20 cellular contexts compared by ENCODE assay signal in genomic region chr15:68313501-68314390, GRCh38. TPM values are rescaled to one million over a fixed set of nuclear protein-coding genes. Genes with fewer than 3 reads are reported as not detected.
DNase-seq lines count a peak whose midpoint lies in the region; ATAC-seq and TF ChIP-seq lines count a peak whose summit lies in the region.
"Had no signal": no experiment of that assay in that cellular context is flagged by ENCODE, and none has a peak within 500 bp of the region (broad histone marks: within the 10 kb centered on the region; RNA-seq: fewer than 3 reads in every experiment).

No MANE protein-coding gene starts in this region.

- ATAC-seq in HG02678 (IDR thresholded peaks at IDR 0.05; ENCODE audit: unreplicated experiment) (no peak), HG03342 (IDR thresholded peaks at IDR 0.05; ENCODE audit: unreplicated experiment) (no peak)
- ATAC-seq: activated CD8-positive, alpha-beta T cell treated with anti-CD3 and anti-CD28 coated beads, Interleukin-2, amount 10 ng/mL, durations not matched to agents 7 days and 5 days; right cardiac atrium; Right ventricle myocardium inferior had no signal

- DNase-seq in CD14-positive monocyte (ENCODE audit: low spot score) (peak; percentile 43), D341Med (ENCODE audit: low spot score) (peak; percentile 14), coronary artery (ENCODE audit: low spot score) (peak; percentile 62), trophoblast cell (no peak)
- no peak for DNase-seq in stimulated activated CD4-positive, alpha-beta T cell treated with anti-CD3 and anti-CD28 coated beads, Interleukin-2, amount 100 ng/mL, for 24 hours
- DNase-seq: activated CD8-positive, alpha-beta T cell treated with anti-CD3 and anti-CD28 coated beads, Interleukin-2, amount 10 ng/mL, durations not matched to agents 7 days and 5 days; activated gamma-delta T cell; BE2C; hippocampal formation; MV-4-11; NCI-H2029 treated with DMSO at 0.1 percent for 48 hours; NCI-H510A treated with DMSO at 0.1 percent for 48 hours had no signal

- no peak overlapping the region for H4K91ac ChIP-seq in trophoblast cell (ENCODE audit: low read depth, low read length)

- H3K4me1 ChIP-seq in trophoblast cell (ENCODE audit: control insufficient read depth in 1 of 2, insufficient read depth in 2 of 2, low read length in 2 of 2), result peaks cover 9 to 12% of the 10 kb centered on the region in 2 experiments
- H3K4me1 ChIP-seq: HAP-1 had no signal

- no peak overlapping the region for H2BK120ac ChIP-seq in trophoblast cell (ENCODE audit: insufficient read depth, low read length, poor library complexity)

- peak overlapping the region; percentile 8 for H2BK12ac ChIP-seq in trophoblast cell (ENCODE audit: low read length)

- no peaks in the 10 kb centered on the region for H3K9me3 Mint-ChIP-seq in CD14-positive monocyte
- H3K9me3 Mint-ChIP-seq: stimulated activated naive CD8-positive, alpha-beta T cell treated with anti-CD3 and anti-CD28 coated beads, Interleukin-15, Interleukin-2, amounts not matched to agents 100 ng/mL and 50 ng/mL, for 24 hours had no signal

- no peak overlapping the region for H3K4ac ChIP-seq in trophoblast cell (ENCODE audit: low read depth, low read length)

- no peaks in the 10 kb centered on the region for H3K36me3 ChIP-seq in trophoblast cell (ENCODE audit: control insufficient read depth in 1 of 2, insufficient read depth in 2 of 2, low read length in 2 of 2)
- H3K36me3 ChIP-seq: BE2C, HAP-1, neutrophil had no signal

- H4K12ac ChIP-seq in trophoblast cell (ENCODE audit: low read depth, low read length), result no peak overlapping the region

- no peak overlapping the region for H3K18ac ChIP-seq in trophoblast cell (ENCODE audit: low read length)

- H3K4me2 ChIP-seq in trophoblast cell (ENCODE audit: low read length), result no peak overlapping the region

- H3K27me3 ChIP-seq in trophoblast cell (ENCODE audit: insufficient read depth, low read length), result no peaks in the 10 kb centered on the region
- H3K27me3 ChIP-seq: BE2C, neutrophil had no signal

- no peak overlapping the region for H2AK5ac ChIP-seq in trophoblast cell (ENCODE audit: low read length)

- no peaks in the 10 kb centered on the region for H3K36me3 Mint-ChIP-seq in CD14-positive monocyte

- H3K27ac ChIP-seq in coronary artery (peak overlapping the region; percentile 15 to 52), trophoblast cell (ENCODE audit: low read depth, low read length) (no peak overlapping the region)
- H3K27ac ChIP-seq: neutrophil had no signal

- H2BK5ac ChIP-seq in trophoblast cell (ENCODE audit: low read depth, low read length, poor library complexity), result no peak overlapping the region

- H3K9me3 ChIP-seq in trophoblast cell (ENCODE audit: insufficient read depth, low read depth, low read length), result no peaks in the 10 kb centered on the region
- H3K9me3 ChIP-seq: BE2C, HAP-1, neutrophil had no signal

- H3K23ac ChIP-seq in trophoblast cell (ENCODE audit: low read length), result no peak overlapping the region

- peaks cover 0 to 1% (median 0%) of the 10 kb centered on the region in 3 donors for H3K27me3 Mint-ChIP-seq in CD14-positive monocyte (ENCODE audit: low read depth in 3 of 3)
- H3K27me3 Mint-ChIP-seq: stimulated activated naive CD8-positive, alpha-beta T cell treated with anti-CD3 and anti-CD28 coated beads, Interleukin-15, Interleukin-2, amounts not matched to agents 100 ng/mL and 50 ng/mL, for 24 hours had no signal

- H3K79me2 ChIP-seq in trophoblast cell (ENCODE audit: control insufficient read depth, insufficient read depth, low read length, poor library complexity), result no peaks in the 10 kb centered on the region

- peaks cover 7% of the 10 kb centered on the region for H3K4me1 Mint-ChIP-seq in CD14-positive monocyte

- H3K4me3 ChIP-seq in coronary artery, result no peak overlapping the region
- H3K4me3 ChIP-seq in trophoblast cell (ENCODE audit: low read depth, low read length), result no peak overlapping the region
- H3K4me3 ChIP-seq: HAP-1, K562 had no signal

- no peak overlapping the region for H4K8ac ChIP-seq in trophoblast cell (ENCODE audit: low read depth, low read length)

- H2AFZ ChIP-seq in trophoblast cell (ENCODE audit: insufficient read depth, low read length, poor library complexity), result no peak overlapping the region

- H3K4me3 Mint-ChIP-seq in CD14-positive monocyte, result no peak overlapping the region
- H3K4me3 Mint-ChIP-seq: activated CD8-positive, alpha-beta T cell treated with anti-CD3 and anti-CD28 coated beads, Interleukin-2, amount 10 ng/mL, durations not matched to agents 7 days and 5 days; stimulated activated naive CD8-positive, alpha-beta T cell treated with anti-CD3 and anti-CD28 coated beads, Interleukin-15, Interleukin-2, amounts not matched to agents 100 ng/mL and 50 ng/mL, for 24 hours had no signal

- TF ChIP-seq CTCF in CD14-positive monocyte (IDR thresholded peaks at IDR 0.05), result no peak
- no peak for TF ChIP-seq CTCF in coronary artery (IDR thresholded peaks at IDR 0.05)

- H3K9ac ChIP-seq in trophoblast cell (ENCODE audit: low read length), result no peak overlapping the region

- no CpG with 5 or more reads among the region's 17 CpGs for WGBS in trophoblast cell (ENCODE audit: extremely low coverage, insufficient coverage, insufficient read length)

- no peak overlapping the region for H3K14ac ChIP-seq in trophoblast cell (ENCODE audit: low read length)

- no peaks in the 10 kb centered on the region for H3K79me1 ChIP-seq in trophoblast cell (ENCODE audit: low read length)

- intact Hi-C loops in CD14-positive monocyte (cut with micrococcal nuclease), result no loop called here

- no peak overlapping the region for H3K27ac Mint-ChIP-seq in CD14-positive monocyte
- H3K27ac Mint-ChIP-seq: activated CD8-positive, alpha-beta T cell treated with anti-CD3 and anti-CD28 coated beads, Interleukin-2, amount 10 ng/mL, durations not matched to agents 7 days and 5 days; stimulated activated naive CD8-positive, alpha-beta T cell treated with anti-CD3 and anti-CD28 coated beads, Interleukin-15, Interleukin-2, amounts not matched to agents 100 ng/mL and 50 ng/mL, for 24 hours had no signal

RNA-seq across cellular contexts. Expression of gene FEM1B, which starts 36.2 kb away (rescaled TPM):
- polyA plus RNA-seq in CD14-positive monocyte, result 10 to 100 TPM; 26.0 to 26.4 TPM
- 26.2 and 26.9 TPM in 2 replicates for polyA plus RNA-seq in trophoblast cell (2013)

Comparison
In these comparisons a context has a peak if more than half of its experiments do, and no peak if none do; other contexts are left out.
1. DNase-seq: peak in CD14-positive monocyte (single experiment), D341Med (single experiment) and coronary artery (single experiment); none in trophoblast cell (0 of 2) and stimulated activated CD4-positive, alpha-beta T cell treated with anti-CD3 and anti-CD28 coated beads, Interleukin-2, amount 100 ng/mL, for 24 hours (0 of 2).